In genomic region chr19:18388328-18389094, GRCh38 we compare ENCODE assay signal across 8 cellular contexts. TPM values are rescaled to one million over a fixed set of nuclear protein-coding genes. Genes with fewer than 3 reads are reported as not detected.
DNase-seq lines count a peak whose midpoint lies in the region; ATAC-seq and TF ChIP-seq lines count a peak whose summit lies in the region.

No MANE protein-coding gene starts in this region.

- no peak overlapping the region for H3K27ac Mint-ChIP-seq in central memory CD8-positive, alpha-beta T cell (ENCODE audit: low read depth)

- in situ Hi-C loops in GM13976 (cut with MboI; ENCODE audit: low sequenced_read_pairs, unreplicated experiment) = no loop called here

- peaks cover 6% of the 10 kb centered on the region for H3K4me1 Mint-ChIP-seq in central memory CD8-positive, alpha-beta T cell

- peak; percentile 95 for DNase-seq in GM13976 (ENCODE audit: low spot score)
- DNase-seq in NCI-H2107 treated with DMSO at 0.1 percent for 48 hours (lab: John Stamatoyannopoulos, UW; ENCODE audit: unreplicated experiment) = peak; percentile 83
- DNase-seq in activated CD4-positive, CD25-positive, alpha-beta regulatory T cell treated with anti-CD3 and anti-CD28 coated beads, Interleukin-2, amount 50 U/mL, for 16 hours (ENCODE audit: low read depth, low spot score) = peak; percentile 55
- peak; percentile 48 to 71 for DNase-seq in central memory CD8-positive, alpha-beta T cell (ENCODE audit: low spot score in 2 of 2)
- peak; percentile 72 for DNase-seq in left lobe of liver (ENCODE audit: low spot score)
- peak; percentile 49 for DNase-seq in stimulated activated CD4-positive, alpha-beta T cell treated with anti-CD3 and anti-CD28 coated beads, Interleukin-2, amount 100 ng/mL, for 4 hours (ENCODE audit: low read depth)
- DNase-seq in GF-D8 (lab: John Stamatoyannopoulos, UW) = no peak

- peak overlapping the region; percentile 63 for H3K4me3 Mint-ChIP-seq in central memory CD8-positive, alpha-beta T cell

- H3K9me3 Mint-ChIP-seq in central memory CD8-positive, alpha-beta T cell = no peaks in the 10 kb centered on the region

- peaks cover 8% of the 10 kb centered on the region for H3K36me3 Mint-ChIP-seq in central memory CD8-positive, alpha-beta T cell (ENCODE audit: insufficient read depth)

- ATAC-seq in HG02840 (IDR thresholded peaks at IDR 0.05; ENCODE audit: low FRiP score, unreplicated experiment) (peak; percentile 59), left lobe of liver (peak; percentile 33)
- peak; percentile 79 for ATAC-seq in central memory CD8-positive, alpha-beta T cell (replicated peaks; ENCODE audit: extremely low read depth, poor library complexity, severe bottlenecking)

- H3K27me3 Mint-ChIP-seq in central memory CD8-positive, alpha-beta T cell = peaks cover 3% of the 10 kb centered on the region

- TF ChIP-seq CTCF in GM13976 (IDR thresholded peaks at IDR 0.05; ENCODE audit: borderline replicate concordance, control extremely low read depth, extremely low read depth, insufficient read depth, missing control alignments) = peak; percentile 99

RNA-seq across cellular contexts. Expression of gene GDF15, which starts 2.6 kb away (rescaled TPM):
- total RNA-seq in left lobe of liver = 3.2 TPM

RNA-seq across cellular contexts. Expression of gene LRRC25, which starts 8.9 kb away (rescaled TPM):
- 2.2 TPM for total RNA-seq in left lobe of liver

RNA-seq across cellular contexts. Expression of gene SSBP4, which starts 30.7 kb away (rescaled TPM):
- 18.4 TPM for total RNA-seq in left lobe of liver

RNA-seq across cellular contexts. Expression of gene PGPEP1, which starts 48.1 kb away (rescaled TPM):
- 62.4 TPM for total RNA-seq in left lobe of liver

RNA-seq across cellular contexts. Expression of gene ISYNA1, which starts 49.4 kb away (rescaled TPM):
- total RNA-seq in left lobe of liver = 10.2 TPM
